ENCODE assay signal across 26 cellular contexts in genomic region chr10:61244261-61244775, GRCh38.
"Had no signal": no experiment of that assay in that cellular context is flagged by ENCODE, and none has a peak within 500 bp of the region (broad histone marks: within the 10 kb centered on the region; RNA-seq: fewer than 3 reads in every experiment).

No MANE protein-coding gene starts in this region.

- DNase-seq: activated B cell treated with CpG ODN at 0.5 μM for 24 hours; activated CD4-positive, alpha-beta T cell treated with anti-CD3 and anti-CD28 coated beads for 36 hours; activated CD4-positive, alpha-beta T cell treated with anti-CD3 and anti-CD28 coated beads, Interleukin-2, amount 50 U/mL, for 4 hours; activated CD8-positive, alpha-beta memory T cell treated with anti-CD3 and anti-CD28 coated beads, Interleukin-2, amount 50 U/mL, for 48 hours; activated naive CD4-positive, alpha-beta T cell; activated T-cell treated with anti-CD3 and anti-CD28 coated beads, Interleukin-2, amount 50 U/mL, for 4 hours; adrenal gland; brain microvascular endothelial cell; effector memory CD4-positive, alpha-beta T cell; hippocampal formation; islet precursor cell; left cardiac atrium; naive B cell; occipital lobe; right lobe of liver; stimulated activated CD4-positive, alpha-beta T cell treated with anti-CD3 and anti-CD28 coated beads, Interleukin-2, amount 100 ng/mL, for 48 hours; stimulated activated CD8-positive, alpha-beta memory T cell treated with anti-CD3 and anti-CD28 coated beads, Interleukin-4, amount 100 ng/mL, for 48 hours; stimulated activated naive B cell treated with anti-CD40 and anti-IgM and Interleukin-4, amounts not matched to agents 10 μg/mL and 1 μg/mL and 100 μg/mL, for 72 hours; T-helper 9 cell; trophoblast cell; uterus had no signal

- H3K4me1 Mint-ChIP-seq: activated B cell treated with CpG ODN at 0.5 μM for 24 hours; activated CD4-positive, alpha-beta T cell treated with anti-CD3 and anti-CD28 coated beads for 36 hours; memory B cell; naive B cell; stimulated activated naive B cell treated with anti-CD40 and anti-IgM and Interleukin-4, amounts not matched to agents 10 μg/mL and 1 μg/mL and 100 μg/mL, for 72 hours had no signal

- H3K4me1 ChIP-seq: adrenal gland, ascending aorta, right lobe of liver, uterus had no signal

- H3K9me3 ChIP-seq: adrenal gland, ascending aorta, right lobe of liver, uterus had no signal

- ATAC-seq: activated CD4-positive, alpha-beta T cell treated with anti-CD3 and anti-CD28 coated beads for 36 hours; activated T-cell treated with anti-CD3 and anti-CD28 coated beads, Interleukin-2, amount 50 U/mL, for 4 hours; esophagus mucosa; left cardiac atrium; right lobe of liver; stimulated activated naive B cell treated with anti-CD40 and anti-IgM and Interleukin-4, amounts not matched to agents 10 μg/mL and 1 μg/mL and 100 μg/mL, for 72 hours had no signal

- H3K36me3 Mint-ChIP-seq: activated naive CD8-positive, alpha-beta T cell; memory B cell; naive B cell; stimulated activated naive B cell treated with anti-CD40 and anti-IgM and Interleukin-4, amounts not matched to agents 10 μg/mL and 1 μg/mL and 100 μg/mL, for 72 hours had no signal

- H3K4me3 Mint-ChIP-seq: activated B cell treated with CpG ODN at 0.5 μM for 24 hours; activated CD4-positive, alpha-beta T cell treated with anti-CD3 and anti-CD28 coated beads for 36 hours; activated naive CD8-positive, alpha-beta T cell; activated T-cell treated with anti-CD3 and anti-CD28 coated beads, Interleukin-2, amount 50 U/mL, for 4 hours; memory B cell; naive B cell; stimulated activated naive B cell treated with anti-CD40 and anti-IgM and Interleukin-4, amounts not matched to agents 10 μg/mL and 1 μg/mL and 100 μg/mL, for 72 hours had no signal

- H3K27me3 ChIP-seq: adrenal gland, ascending aorta, brain microvascular endothelial cell, right lobe of liver, uterus had no signal

- H3K27ac ChIP-seq: adrenal gland, ascending aorta, brain microvascular endothelial cell, right lobe of liver, uterus had no signal

- H3K27me3 Mint-ChIP-seq: activated naive CD8-positive, alpha-beta T cell; stimulated activated naive B cell treated with anti-CD40 and anti-IgM and Interleukin-4, amounts not matched to agents 10 μg/mL and 1 μg/mL and 100 μg/mL, for 72 hours had no signal

- H3K27ac Mint-ChIP-seq: activated B cell treated with CpG ODN at 0.5 μM for 24 hours; activated CD4-positive, alpha-beta T cell treated with anti-CD3 and anti-CD28 coated beads for 36 hours; activated naive CD8-positive, alpha-beta T cell; activated T-helper 2 cell treated with anti-CD3 and anti-CD28 coated beads, Interferon-gamma antibody, Interleukin-2, Interleukin-4, amounts not matched to agents 10 μg/mL and 5 μg/mL and 100 μg/mL, durations not matched to agents 14 hours and 24 hours and 36 hours; memory B cell; naive B cell; stimulated activated naive B cell treated with anti-CD40 and anti-IgM and Interleukin-4, amounts not matched to agents 10 μg/mL and 1 μg/mL and 100 μg/mL, for 72 hours had no signal

- H3K4me3 ChIP-seq: adrenal gland, ascending aorta, right lobe of liver, uterus had no signal

- H3K36me3 ChIP-seq: adrenal gland, ascending aorta, brain microvascular endothelial cell, right lobe of liver, uterus had no signal

- H3K9me3 Mint-ChIP-seq: activated B cell treated with CpG ODN at 0.5 μM for 24 hours; activated T-cell treated with anti-CD3 and anti-CD28 coated beads, Interleukin-2, amount 50 U/mL, for 4 hours; activated T-helper 2 cell treated with anti-CD3 and anti-CD28 coated beads, Interferon-gamma antibody, Interleukin-2, Interleukin-4, amounts not matched to agents 10 μg/mL and 5 μg/mL and 100 μg/mL, durations not matched to agents 14 hours and 24 hours and 36 hours; memory B cell; naive B cell; stimulated activated naive B cell treated with anti-CD40 and anti-IgM and Interleukin-4, amounts not matched to agents 10 μg/mL and 1 μg/mL and 100 μg/mL, for 72 hours had no signal
